1 cellular context compared by ENCODE assay signal in genomic region chr3:49316696-49317457, GRCh38.
TF ChIP-seq lines count a peak whose summit lies in the region.

No MANE protein-coding gene starts in this region.

TF ChIP-seq in GM12878, 131 proteins besides CTCF, POLR2A, EP300 and RAD21:
- no peak for TF ChIP-seq PAX5 (IDR thresholded peaks at IDR 0.05; ENCODE audit: borderline replicate concordance, low read depth, low read length)
- TF ChIP-seq IKZF1 (conservative IDR thresholded peaks at IDR 0.05), result no peak
- TF ChIP-seq POLR2AphosphoS5 (IDR thresholded peaks at IDR 0.05; ENCODE audit: low read length), result peak; percentile 22; the same call in 1 of the 2 replicates
